Comparison of ENCODE assay signal across 1 cellular context in the genomic region with DNA sequence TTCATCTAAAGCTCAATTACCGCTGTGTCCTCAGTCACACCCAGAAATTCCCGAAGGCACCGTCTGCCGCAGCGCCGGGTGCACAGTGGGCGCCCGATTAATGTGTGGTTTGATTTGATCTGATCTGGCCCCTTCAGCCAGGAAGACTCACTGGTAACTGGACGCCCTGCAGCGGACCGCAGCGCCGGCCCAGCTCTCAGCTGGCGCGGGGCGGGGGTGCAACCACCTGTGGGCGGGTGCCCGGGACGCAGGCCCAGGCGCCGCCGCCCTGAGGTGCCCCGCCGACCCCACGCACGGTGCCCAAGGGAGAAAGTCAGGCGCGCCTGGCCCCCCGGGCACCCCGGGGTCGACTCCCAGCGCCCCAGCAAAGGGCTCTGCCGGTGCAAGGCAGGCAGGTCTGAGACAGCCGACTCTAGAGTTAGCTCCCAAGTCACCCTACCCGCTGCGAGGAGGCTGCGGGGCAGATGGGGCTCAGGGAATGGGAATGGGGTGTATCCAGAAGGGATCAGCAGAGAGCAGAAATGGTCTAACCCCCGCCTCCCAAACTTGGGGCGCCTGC.
TF ChIP-seq lines count a peak whose summit lies in the region.

No MANE protein-coding gene starts in this region.

TF ChIP-seq in endothelial cell of umbilical vein, 7 proteins besides CTCF, POLR2A, EP300 and RAD21 (continued from another document):
- TF ChIP-seq JUN (IDR thresholded peaks at IDR 0.05; ENCODE audit: borderline replicate concordance, insufficient read depth, insufficient read length, low read depth) (no peak), FOS (IDR thresholded peaks at IDR 0.05; ENCODE audit: borderline replicate concordance, insufficient read depth, low read length) (no peak)
